ENCODE assay signal across 8 cellular contexts in the genomic region with DNA sequence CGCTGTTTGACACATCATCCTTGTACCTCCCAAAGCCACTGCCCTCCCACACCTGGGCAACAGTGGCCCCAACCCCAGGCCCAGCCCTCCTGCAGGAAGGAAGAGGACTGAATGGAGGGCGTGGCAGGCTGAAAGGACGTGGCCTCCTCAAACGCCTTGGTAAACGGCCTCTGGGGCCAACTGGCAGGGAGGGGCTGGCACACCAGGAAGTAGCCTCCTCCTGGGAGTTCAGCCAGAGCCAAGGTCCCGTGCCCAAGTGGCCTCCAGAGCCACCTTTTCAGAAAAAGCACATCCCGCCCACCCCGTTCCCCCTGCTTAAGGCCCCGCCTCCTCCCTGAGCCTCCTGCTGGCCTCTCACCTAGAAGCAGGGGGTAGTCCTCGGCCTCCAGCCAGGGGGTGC.
DNase-seq lines count a peak whose midpoint lies in the region; ATAC-seq and TF ChIP-seq lines count a peak whose summit lies in the region.
"Not testable (repeated sequence)": the region's sequence is repeated elsewhere in the genome, so short reads cannot be mapped to it uniquely, and the experiment has no call there.

No MANE protein-coding gene starts in this region.

- WGBS in prostate gland: 39% methylated on average over 10 of the region's 10 CpGs

- intact Hi-C loops in left colon (cut with DNase I, micrococcal nuclease): loop anchor here in 1 of 2 donors (10.0 kb wide), 1 partner anchor 298 kb away; no protein-coding TSS in a partner anchor
- intact Hi-C loops in prostate gland (cut with DNase I): loop anchor here (10.0 kb wide), 1 partner anchor 308 kb away; no protein-coding TSS in a partner anchor

- not testable (repeated sequence) for H3K9me3 ChIP-seq in KOPT-K1 (ENCODE audit: insufficient read depth, low read length, poor library complexity, severe bottlenecking); prostate gland

- H3K36me3 ChIP-seq in KOPT-K1 (ENCODE audit: insufficient read depth, low read length); prostate gland: not testable (repeated sequence)

- peak; percentile 86 for ATAC-seq in left colon

- not testable (repeated sequence) for H3K4me1 ChIP-seq in prostate gland (replicated peaks)

- H3K27ac ChIP-seq in C4-2B (peak overlapping the region; percentile 48), KOPT-K1 (ENCODE audit: low read depth, low read length, poor library complexity, severe bottlenecking) (peak overlapping the region; percentile 14)
- not testable (repeated sequence) for H3K27ac ChIP-seq in prostate gland

- DNase-seq in NCI-H2029 (lab: John Stamatoyannopoulos, UW): peak; percentile 93
- peak; percentile 60 for DNase-seq in NCI-H748 (lab: John Stamatoyannopoulos, UW; ENCODE audit: unreplicated experiment)
- peak; percentile 4 for DNase-seq in SW480 (ENCODE audit: low spot score)
- DNase-seq in left colon: peak; percentile 86 to 96
- peak; percentile 41 for DNase-seq in prostate gland (ENCODE audit: low spot score)
- DNase-seq in ureter (ENCODE audit: low spot score): peak; percentile 60

- not testable (repeated sequence) for TF ChIP-seq POLR2A in prostate gland (IDR thresholded peaks at IDR 0.05)

- not testable (repeated sequence) for H3K4me3 ChIP-seq in prostate gland

- not testable (repeated sequence) for TF ChIP-seq CTCF in C4-2B (conservative IDR thresholded peaks at IDR 0.05); prostate gland (IDR thresholded peaks at IDR 0.05)

- not testable (repeated sequence) for H3K27me3 ChIP-seq in prostate gland (replicated peaks; ENCODE audit: insufficient read depth)

Comparison
In these comparisons a context has a peak if more than half of its experiments do, and no peak if none do; other contexts are left out.
1. DNase-seq: peak in every context shown above with its lines; median percentile 93 in NCI-H2029; 91 in left colon; 60 in NCI-H748; 60 in ureter; 41 in prostate gland; 4 in SW480.